1 cellular context compared by ENCODE assay signal in the genomic region with DNA sequence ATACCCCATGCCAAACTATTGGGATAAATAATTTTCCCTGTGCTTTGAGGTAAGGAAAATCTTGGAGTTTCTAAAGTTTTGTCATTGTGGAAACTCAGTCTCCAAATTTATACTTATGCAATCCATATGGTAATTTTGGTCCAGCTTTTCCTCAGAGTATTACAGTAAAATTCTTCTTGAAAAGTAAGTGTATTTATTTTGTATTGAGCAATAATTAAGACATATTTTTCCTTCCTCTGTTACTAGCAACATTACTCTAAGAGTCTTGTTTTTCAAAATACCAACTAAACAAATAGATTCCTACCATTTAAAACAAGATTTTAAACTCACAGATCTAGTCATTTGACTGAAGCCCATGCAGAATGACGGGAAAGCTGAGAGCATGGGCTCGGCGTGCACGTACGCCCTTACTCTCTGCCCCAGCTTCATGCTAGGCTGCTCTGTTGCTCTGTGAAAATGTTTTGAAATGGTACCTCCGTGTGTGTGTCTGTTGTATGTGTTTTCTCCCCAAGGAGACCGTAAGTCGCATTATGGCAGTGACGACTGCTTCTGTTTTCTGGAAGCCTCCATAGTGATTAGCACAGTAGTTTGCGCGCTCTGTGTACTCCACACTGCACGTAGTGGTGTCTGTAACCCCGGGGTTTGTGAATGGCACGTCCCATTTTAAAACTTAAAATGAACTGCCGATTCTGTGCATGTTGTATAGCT.
TF ChIP-seq lines count a peak whose summit lies in the region.

No MANE protein-coding gene starts in this region.

TF ChIP-seq in GM23338, 12 proteins besides CTCF, POLR2A, EP300 and RAD21 (continued from another document):
- TF ChIP-seq, protein P1, sequence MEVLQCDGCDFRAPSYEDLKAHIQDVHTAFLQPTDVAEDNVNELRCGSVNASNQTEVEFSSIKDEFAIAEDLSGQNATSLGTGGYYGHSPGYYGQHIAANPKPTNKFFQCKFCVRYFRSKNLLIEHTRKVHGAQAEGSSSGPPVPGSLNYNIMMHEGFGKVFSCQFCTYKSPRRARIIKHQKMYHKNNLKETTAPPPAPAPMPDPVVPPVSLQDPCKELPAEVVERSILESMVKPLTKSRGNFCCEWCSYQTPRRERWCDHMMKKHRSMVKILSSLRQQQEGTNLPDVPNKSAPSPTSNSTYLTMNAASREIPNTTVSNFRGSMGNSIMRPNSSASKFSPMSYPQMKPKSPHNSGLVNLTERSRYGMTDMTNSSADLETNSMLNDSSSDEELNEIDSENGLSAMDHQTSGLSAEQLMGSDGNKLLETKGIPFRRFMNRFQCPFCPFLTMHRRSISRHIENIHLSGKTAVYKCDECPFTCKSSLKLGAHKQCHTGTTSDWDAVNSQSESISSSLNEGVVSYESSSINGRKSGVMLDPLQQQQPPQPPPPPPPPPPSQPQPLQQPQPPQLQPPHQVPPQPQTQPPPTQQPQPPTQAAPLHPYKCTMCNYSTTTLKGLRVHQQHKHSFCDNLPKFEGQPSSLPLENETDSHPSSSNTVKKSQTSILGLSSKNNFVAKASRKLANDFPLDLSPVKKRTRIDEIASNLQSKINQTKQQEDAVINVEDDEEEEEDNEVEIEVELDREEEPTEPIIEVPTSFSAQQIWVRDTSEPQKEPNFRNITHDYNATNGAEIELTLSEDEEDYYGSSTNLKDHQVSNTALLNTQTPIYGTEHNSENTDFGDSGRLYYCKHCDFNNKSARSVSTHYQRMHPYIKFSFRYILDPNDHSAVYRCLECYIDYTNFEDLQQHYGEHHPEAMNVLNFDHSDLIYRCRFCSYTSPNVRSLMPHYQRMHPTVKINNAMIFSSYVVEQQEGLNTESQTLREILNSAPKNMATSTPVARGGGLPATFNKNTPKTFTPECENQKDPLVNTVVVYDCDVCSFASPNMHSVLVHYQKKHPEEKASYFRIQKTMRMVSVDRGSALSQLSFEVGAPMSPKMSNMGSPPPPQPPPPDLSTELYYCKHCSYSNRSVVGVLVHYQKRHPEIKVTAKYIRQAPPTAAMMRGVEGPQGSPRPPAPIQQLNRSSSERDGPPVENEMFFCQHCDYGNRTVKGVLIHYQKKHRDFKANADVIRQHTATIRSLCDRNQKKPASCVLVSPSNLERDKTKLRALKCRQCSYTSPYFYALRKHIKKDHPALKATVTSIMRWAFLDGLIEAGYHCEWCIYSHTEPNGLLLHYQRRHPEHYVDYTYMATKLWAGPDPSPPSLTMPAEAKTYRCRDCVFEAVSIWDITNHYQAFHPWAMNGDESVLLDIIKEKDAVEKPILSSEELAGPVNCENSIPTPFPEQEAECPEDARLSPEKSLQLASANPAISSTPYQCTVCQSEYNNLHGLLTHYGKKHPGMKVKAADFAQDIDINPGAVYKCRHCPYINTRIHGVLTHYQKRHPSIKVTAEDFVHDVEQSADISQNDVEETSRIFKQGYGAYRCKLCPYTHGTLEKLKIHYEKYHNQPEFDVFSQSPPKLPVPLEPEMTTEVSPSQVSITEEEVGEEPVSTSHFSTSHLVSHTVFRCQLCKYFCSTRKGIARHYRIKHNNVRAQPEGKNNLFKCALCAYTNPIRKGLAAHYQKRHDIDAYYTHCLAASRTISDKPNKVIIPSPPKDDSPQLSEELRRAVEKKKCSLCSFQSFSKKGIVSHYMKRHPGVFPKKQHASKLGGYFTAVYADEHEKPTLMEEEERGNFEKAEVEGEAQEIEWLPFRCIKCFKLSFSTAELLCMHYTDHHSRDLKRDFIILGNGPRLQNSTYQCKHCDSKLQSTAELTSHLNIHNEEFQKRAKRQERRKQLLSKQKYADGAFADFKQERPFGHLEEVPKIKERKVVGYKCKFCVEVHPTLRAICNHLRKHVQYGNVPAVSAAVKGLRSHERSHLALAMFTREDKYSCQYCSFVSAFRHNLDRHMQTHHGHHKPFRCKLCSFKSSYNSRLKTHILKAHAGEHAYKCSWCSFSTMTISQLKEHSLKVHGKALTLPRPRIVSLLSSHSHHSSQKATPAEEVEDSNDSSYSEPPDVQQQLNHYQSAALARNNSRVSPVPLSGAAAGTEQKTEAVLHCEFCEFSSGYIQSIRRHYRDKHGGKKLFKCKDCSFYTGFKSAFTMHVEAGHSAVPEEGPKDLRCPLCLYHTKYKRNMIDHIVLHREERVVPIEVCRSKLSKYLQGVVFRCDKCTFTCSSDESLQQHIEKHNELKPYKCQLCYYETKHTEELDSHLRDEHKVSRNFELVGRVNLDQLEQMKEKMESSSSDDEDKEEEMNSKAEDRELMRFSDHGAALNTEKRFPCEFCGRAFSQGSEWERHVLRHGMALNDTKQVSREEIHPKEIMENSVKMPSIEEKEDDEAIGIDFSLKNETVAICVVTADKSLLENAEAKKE (CRISPR knock-in tag; IDR thresholded peaks at IDR 0.05): no peak
- TF ChIP-seq ZNF114 (CRISPR knock-in tag; IDR thresholded peaks at IDR 0.05): no peak
- no peak for TF ChIP-seq CREB1 (CRISPR knock-in tag; IDR thresholded peaks at IDR 0.05; ENCODE audit: low read depth)
- no peak for TF ChIP-seq POLR2AphosphoS5 (IDR thresholded peaks at IDR 0.05; ENCODE audit: low read depth)
- no peak for TF ChIP-seq ZNF331 (CRISPR knock-in tag; IDR thresholded peaks at IDR 0.05; ENCODE audit: low read depth)
- TF ChIP-seq, protein P2, sequence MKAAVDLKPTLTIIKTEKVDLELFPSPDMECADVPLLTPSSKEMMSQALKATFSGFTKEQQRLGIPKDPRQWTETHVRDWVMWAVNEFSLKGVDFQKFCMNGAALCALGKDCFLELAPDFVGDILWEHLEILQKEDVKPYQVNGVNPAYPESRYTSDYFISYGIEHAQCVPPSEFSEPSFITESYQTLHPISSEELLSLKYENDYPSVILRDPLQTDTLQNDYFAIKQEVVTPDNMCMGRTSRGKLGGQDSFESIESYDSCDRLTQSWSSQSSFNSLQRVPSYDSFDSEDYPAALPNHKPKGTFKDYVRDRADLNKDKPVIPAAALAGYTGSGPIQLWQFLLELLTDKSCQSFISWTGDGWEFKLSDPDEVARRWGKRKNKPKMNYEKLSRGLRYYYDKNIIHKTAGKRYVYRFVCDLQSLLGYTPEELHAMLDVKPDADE (IDR thresholded peaks at IDR 0.05): no peak
- TF ChIP-seq, protein P3, sequence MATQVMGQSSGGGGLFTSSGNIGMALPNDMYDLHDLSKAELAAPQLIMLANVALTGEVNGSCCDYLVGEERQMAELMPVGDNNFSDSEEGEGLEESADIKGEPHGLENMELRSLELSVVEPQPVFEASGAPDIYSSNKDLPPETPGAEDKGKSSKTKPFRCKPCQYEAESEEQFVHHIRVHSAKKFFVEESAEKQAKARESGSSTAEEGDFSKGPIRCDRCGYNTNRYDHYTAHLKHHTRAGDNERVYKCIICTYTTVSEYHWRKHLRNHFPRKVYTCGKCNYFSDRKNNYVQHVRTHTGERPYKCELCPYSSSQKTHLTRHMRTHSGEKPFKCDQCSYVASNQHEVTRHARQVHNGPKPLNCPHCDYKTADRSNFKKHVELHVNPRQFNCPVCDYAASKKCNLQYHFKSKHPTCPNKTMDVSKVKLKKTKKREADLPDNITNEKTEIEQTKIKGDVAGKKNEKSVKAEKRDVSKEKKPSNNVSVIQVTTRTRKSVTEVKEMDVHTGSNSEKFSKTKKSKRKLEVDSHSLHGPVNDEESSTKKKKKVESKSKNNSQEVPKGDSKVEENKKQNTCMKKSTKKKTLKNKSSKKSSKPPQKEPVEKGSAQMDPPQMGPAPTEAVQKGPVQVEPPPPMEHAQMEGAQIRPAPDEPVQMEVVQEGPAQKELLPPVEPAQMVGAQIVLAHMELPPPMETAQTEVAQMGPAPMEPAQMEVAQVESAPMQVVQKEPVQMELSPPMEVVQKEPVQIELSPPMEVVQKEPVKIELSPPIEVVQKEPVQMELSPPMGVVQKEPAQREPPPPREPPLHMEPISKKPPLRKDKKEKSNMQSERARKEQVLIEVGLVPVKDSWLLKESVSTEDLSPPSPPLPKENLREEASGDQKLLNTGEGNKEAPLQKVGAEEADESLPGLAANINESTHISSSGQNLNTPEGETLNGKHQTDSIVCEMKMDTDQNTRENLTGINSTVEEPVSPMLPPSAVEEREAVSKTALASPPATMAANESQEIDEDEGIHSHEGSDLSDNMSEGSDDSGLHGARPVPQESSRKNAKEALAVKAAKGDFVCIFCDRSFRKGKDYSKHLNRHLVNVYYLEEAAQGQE (IDR thresholded peaks at IDR 0.05; ENCODE audit: unreplicated experiment): no peak
TF ChIP-seq in GM23338: peak in this region for 0.
